In the genomic region with DNA sequence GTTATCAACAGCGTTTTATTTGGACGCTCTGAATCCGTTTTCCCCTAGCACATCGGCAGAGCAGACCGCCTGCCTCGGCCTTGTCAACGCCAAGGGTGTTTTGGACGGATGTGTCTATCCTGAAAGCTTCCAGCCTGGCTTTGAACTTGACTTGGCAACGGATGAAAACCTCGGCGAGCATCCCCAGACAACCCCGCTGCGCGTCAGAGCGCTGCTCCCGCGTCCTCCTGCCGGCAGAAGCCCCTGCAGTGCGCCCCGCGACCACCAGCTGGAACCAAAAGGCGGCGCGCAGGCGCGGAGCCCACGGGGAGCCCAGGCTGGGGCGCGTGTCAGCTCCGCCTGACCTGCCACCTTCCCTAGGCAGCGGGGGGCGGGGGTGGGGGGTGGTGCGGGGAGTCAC, we compare ENCODE assay signal across 8 cellular contexts. TPM values are rescaled to one million over a fixed set of nuclear protein-coding genes. Genes with fewer than 3 reads are reported as not detected.
A peak's percentile ranks its signal among the peaks of the same experiment; 100 is the strongest.
DNase-seq lines count a peak whose midpoint lies in the region; ATAC-seq and TF ChIP-seq lines count a peak whose summit lies in the region.

No MANE protein-coding gene starts in this region.

- H4K91ac ChIP-seq in H9 (ENCODE audit: insufficient read length, low read depth, low read length): no peak overlapping the region

- H3K9me3 Mint-ChIP-seq in H9: no peaks in the 10 kb centered on the region; a peak in 1 of 5 replicates

- no peaks in the 10 kb centered on the region for H3K79me1 ChIP-seq in H9 (ENCODE audit: insufficient read depth, low read depth, low read length, poor library complexity, severe bottlenecking)

- TF ChIP-seq CTCF in H9 (conservative IDR thresholded peaks at IDR 0.05): peak; percentile 52

- DNase-seq in H9 (peak; percentile 77), cerebellar cortex (ENCODE audit: low spot score) (peak; percentile 34), iPS-NIHi11 (ENCODE audit: low spot score) (peak; percentile 88), hepatic stellate cell (ENCODE audit: low spot score) (no peak), OCI-M1 (lab: John Stamatoyannopoulos, UW) (no peak), NCI-H2107 (lab: John Stamatoyannopoulos, UW) (no peak)

- H3K23me2 ChIP-seq in H9 (ENCODE audit: insufficient read length, low read depth, low read length, poor library complexity, severe bottlenecking): no peaks in the 10 kb centered on the region

- peak overlapping the region; percentile 5; the same call in 1 of the 2 replicates for H3K14ac ChIP-seq in H9 (ENCODE audit: insufficient read depth, low read length)

- no peaks in the 10 kb centered on the region for H3K36me3 Mint-ChIP-seq in H9 (ENCODE audit: insufficient read depth in 1 of 3, low read depth in 3 of 3)

- no peak overlapping the region for H2BK15ac ChIP-seq in H9 (ENCODE audit: low read depth, low read length)

- WGBS in H9 (ENCODE audit: extremely low coverage, insufficient read length, low lambda C conversion rate): no CpG with 5 or more reads among the region's 33 CpGs

- no peak overlapping the region for H2AFZ ChIP-seq in H9 (ENCODE audit: low read length)

- no peak overlapping the region for H2AK5ac ChIP-seq in H9 (ENCODE audit: insufficient read length, low read length)

- no peak overlapping the region for H2BK5ac ChIP-seq in H9 (ENCODE audit: insufficient read length, low read length)

- no peaks in the 10 kb centered on the region for H3K79me2 ChIP-seq in H9 (ENCODE audit: insufficient read depth, low read length)

- H3K18ac ChIP-seq in H9 (ENCODE audit: insufficient read length, low read depth, low read length): no peak overlapping the region

- ATAC-seq in GM18867 (IDR thresholded peaks at IDR 0.05; ENCODE audit: unreplicated experiment): no peak

- H3K4me1 ChIP-seq in H9 (ENCODE audit: insufficient read depth, low read length) (no peaks in the 10 kb centered on the region; the same call in 1 of the 2 replicates), skeletal muscle satellite cell (ENCODE audit: control insufficient read depth, insufficient read depth, low read length) (peaks cover 3% of the 10 kb centered on the region)

- no peak overlapping the region for H3K27ac ChIP-seq in H9 (ENCODE audit: insufficient read length, low read depth, low read length)

- no peak overlapping the region for H2BK120ac ChIP-seq in H9 (ENCODE audit: low read depth, low read length, poor library complexity, severe bottlenecking)

- no peak overlapping the region for H2BK12ac ChIP-seq in H9 (ENCODE audit: insufficient read length, low read depth, low read length)

- H3K23ac ChIP-seq in H9 (ENCODE audit: insufficient read length, low read depth, low read length): no peak overlapping the region

- H3K27me3 Mint-ChIP-seq in H9 (ENCODE audit: low read depth): peaks cover 52% of the 10 kb centered on the region

- no peaks in the 10 kb centered on the region for H3K36me3 ChIP-seq in skeletal muscle satellite cell (ENCODE audit: insufficient read depth, low read length)

- H3K9ac ChIP-seq in H9 (ENCODE audit: extremely low read depth, insufficient read length, low read length): no peak overlapping the region
- no peak overlapping the region for H3K9ac ChIP-seq in skeletal muscle satellite cell (ENCODE audit: low read depth, low read length)

- H4K8ac ChIP-seq in H9 (replicated peaks; ENCODE audit: insufficient read length, low read depth, low read length): no peak overlapping the region

- H3K4ac ChIP-seq in H9 (ENCODE audit: low read depth, low read length): no peak overlapping the region

- H3K4me3 ChIP-seq in skeletal muscle satellite cell (ENCODE audit: low read length): peak overlapping the region; percentile 46

- H3K27me3 ChIP-seq in H9 (ENCODE audit: insufficient read depth, low read length): no peaks in the 10 kb centered on the region
- peaks cover 14% of the 10 kb centered on the region for H3K27me3 ChIP-seq in skeletal muscle satellite cell (ENCODE audit: control insufficient read depth, insufficient read depth, low read length)

- H3K4me3 Mint-ChIP-seq in H9: peak overlapping the region; percentile 45 to 73

- no peak overlapping the region for H4K5ac ChIP-seq in H9 (ENCODE audit: insufficient read length, low read depth, low read length)

- H3K56ac ChIP-seq in H9 (ENCODE audit: insufficient read length, low read depth, low read length): no peak overlapping the region

- no peak overlapping the region for H2BK20ac ChIP-seq in H9 (ENCODE audit: low read depth, low read length, poor library complexity, severe bottlenecking)

- peak overlapping the region; percentile 75 for H3K4me2 ChIP-seq in H9 (ENCODE audit: insufficient read depth, insufficient read length, low read length)
- peak overlapping the region; percentile 75 for H3K4me2 ChIP-seq in skeletal muscle satellite cell (ENCODE audit: low read length)

- H3K4me1 Mint-ChIP-seq in H9: peaks cover 8 to 9% of the 10 kb centered on the region in 2 experiments

- H3T11ph ChIP-seq in H9 (ENCODE audit: low read length): no peak overlapping the region

- H3K9me3 ChIP-seq in H9 (ENCODE audit: control insufficient read depth, low read depth, low read length) (no peaks in the 10 kb centered on the region), skeletal muscle satellite cell (replicated peaks; ENCODE audit: low read length) (no peaks in the 10 kb centered on the region)

- H4K20me1 ChIP-seq in H9 (ENCODE audit: control insufficient read depth, insufficient read depth, insufficient read length): no peaks in the 10 kb centered on the region

- no peak overlapping the region for H3K27ac Mint-ChIP-seq in H9

RNA-seq across cellular contexts. Expression of a gene that starts 26.2 kb away (rescaled TPM):
- total RNA-seq in H9 (2021): 29.0 and 30.6 TPM in 2 replicates
- 63.3 and 78.3 TPM in 2 replicates for total RNA-seq in skeletal muscle satellite cell (2012; rRNA removed)

Comparison
In these comparisons a context has a peak if more than half of its experiments do, and no peak if none do; other contexts are left out.
1. DNase-seq: peak in H9 (single experiment), cerebellar cortex (single experiment) and iPS-NIHi11 (single experiment); none in hepatic stellate cell (single experiment), OCI-M1 (single experiment) and NCI-H2107 (single experiment).